Comparison of ENCODE assay signal across 13 cellular contexts in the genomic region with DNA sequence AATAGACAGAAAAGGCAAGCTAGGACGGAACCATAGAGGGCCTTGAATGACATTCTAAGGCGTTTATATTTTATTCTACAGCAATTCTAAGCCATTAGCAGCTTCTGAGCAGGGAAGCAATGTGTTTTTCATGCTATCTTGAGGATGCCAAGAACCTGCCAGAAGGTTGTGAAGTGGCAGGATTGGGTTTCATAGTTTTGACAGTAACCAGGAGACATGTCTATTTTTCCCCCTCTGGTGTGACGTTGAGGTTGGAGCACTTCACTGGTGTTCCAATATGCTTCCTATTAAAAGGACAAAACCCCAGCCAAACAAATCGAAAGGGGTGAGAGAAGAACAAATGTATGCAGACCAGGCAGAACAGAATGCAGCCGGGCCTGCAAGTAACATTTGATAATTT.
"Had no signal": no experiment of that assay in that cellular context is flagged by ENCODE, and none has a peak within 500 bp of the region (broad histone marks: within the 10 kb centered on the region; RNA-seq: fewer than 3 reads in every experiment).

No MANE protein-coding gene starts in this region.

- ATAC-seq: body of pancreas; stimulated activated naive CD8-positive, alpha-beta T cell treated with anti-CD3 and anti-CD28 coated beads, Interleukin-15, Interleukin-2, amounts not matched to agents 100 U/mL and 50 U/mL, for 24 hours had no signal

- H3K27ac ChIP-seq: body of pancreas, colonic mucosa, skin epidermis, tibial artery, VCaP had no signal

- H3K9me3 ChIP-seq: body of pancreas, colonic mucosa, tibial artery had no signal

- H3K4me3 ChIP-seq: body of pancreas, colonic mucosa, skin epidermis, tibial artery had no signal

- H3K4me1 ChIP-seq: body of pancreas, colonic mucosa, tibial artery had no signal

- H3K27me3 ChIP-seq: body of pancreas, colonic mucosa, tibial artery had no signal

- H3K36me3 ChIP-seq: colonic mucosa, tibial artery had no signal

- DNase-seq: activated CD4-positive, alpha-beta T cell treated with anti-CD3 and anti-CD28 coated beads, Interleukin-2, amount 50 U/mL, for 4 hours; activated CD4-positive, CD25-positive, alpha-beta regulatory T cell treated with anti-CD3 and anti-CD28 coated beads, Interleukin-2, amount 50 U/mL, for 72 hours; amygdala; body of pancreas; colonic mucosa; foreskin melanocyte; kidney; stimulated activated naive CD8-positive, alpha-beta T cell treated with anti-CD3 and anti-CD28 coated beads, Interleukin-15, Interleukin-2, amounts not matched to agents 100 U/mL and 50 U/mL, for 24 hours; substantia nigra; T-helper 2 cell; tibial artery had no signal
